1 cellular context compared by ENCODE assay signal in the genomic region with DNA sequence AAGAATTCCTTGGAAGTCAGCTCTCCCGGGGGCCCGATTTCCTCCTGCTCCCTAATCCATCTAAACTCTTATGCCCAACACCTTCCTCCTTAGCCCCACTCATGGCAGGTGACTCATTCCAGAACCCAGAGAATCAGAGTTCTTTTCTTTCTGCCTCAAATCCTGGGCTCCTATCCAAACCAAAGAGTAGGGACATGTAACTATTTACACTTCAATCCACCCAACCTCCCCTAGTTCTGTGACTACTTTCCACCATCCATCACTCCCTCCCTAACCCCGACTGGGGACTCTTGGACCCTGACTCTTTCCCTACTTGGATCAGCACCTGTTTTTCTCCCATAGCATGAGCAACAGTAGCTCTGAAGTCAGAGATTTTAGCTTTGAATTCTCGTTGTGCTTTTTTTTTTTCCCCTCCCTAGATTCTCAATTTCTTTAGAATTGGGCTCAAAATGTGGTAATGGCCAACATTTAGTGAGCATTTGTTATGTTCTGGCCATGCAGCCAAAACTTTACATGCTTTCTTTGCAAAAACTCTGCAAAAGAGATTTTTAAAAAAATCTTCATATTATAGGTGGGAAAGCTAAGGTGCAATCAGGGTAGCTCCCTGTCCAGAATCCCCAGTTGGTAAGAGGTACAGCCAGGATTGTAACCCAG.
TF ChIP-seq lines count a peak whose summit lies in the region.

No MANE protein-coding gene starts in this region.

TF ChIP-seq in HepG2, 621 proteins besides CTCF, POLR2A, EP300 and RAD21 (continued from another document):
- TF ChIP-seq, protein P1, sequence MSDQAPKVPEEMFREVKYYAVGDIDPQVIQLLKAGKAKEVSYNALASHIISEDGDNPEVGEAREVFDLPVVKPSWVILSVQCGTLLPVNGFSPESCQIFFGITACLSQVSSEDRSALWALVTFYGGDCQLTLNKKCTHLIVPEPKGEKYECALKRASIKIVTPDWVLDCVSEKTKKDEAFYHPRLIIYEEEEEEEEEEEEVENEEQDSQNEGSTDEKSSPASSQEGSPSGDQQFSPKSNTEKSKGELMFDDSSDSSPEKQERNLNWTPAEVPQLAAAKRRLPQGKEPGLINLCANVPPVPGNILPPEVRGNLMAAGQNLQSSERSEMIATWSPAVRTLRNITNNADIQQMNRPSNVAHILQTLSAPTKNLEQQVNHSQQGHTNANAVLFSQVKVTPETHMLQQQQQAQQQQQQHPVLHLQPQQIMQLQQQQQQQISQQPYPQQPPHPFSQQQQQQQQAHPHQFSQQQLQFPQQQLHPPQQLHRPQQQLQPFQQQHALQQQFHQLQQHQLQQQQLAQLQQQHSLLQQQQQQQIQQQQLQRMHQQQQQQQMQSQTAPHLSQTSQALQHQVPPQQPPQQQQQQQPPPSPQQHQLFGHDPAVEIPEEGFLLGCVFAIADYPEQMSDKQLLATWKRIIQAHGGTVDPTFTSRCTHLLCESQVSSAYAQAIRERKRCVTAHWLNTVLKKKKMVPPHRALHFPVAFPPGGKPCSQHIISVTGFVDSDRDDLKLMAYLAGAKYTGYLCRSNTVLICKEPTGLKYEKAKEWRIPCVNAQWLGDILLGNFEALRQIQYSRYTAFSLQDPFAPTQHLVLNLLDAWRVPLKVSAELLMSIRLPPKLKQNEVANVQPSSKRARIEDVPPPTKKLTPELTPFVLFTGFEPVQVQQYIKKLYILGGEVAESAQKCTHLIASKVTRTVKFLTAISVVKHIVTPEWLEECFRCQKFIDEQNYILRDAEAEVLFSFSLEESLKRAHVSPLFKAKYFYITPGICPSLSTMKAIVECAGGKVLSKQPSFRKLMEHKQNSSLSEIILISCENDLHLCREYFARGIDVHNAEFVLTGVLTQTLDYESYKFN (CRISPR knock-in tag; conservative IDR thresholded peaks at IDR 0.05) = 0 out of 2 replicates have a peak, but pooled peaks have one; percentile 16
- TF ChIP-seq, protein P2, sequence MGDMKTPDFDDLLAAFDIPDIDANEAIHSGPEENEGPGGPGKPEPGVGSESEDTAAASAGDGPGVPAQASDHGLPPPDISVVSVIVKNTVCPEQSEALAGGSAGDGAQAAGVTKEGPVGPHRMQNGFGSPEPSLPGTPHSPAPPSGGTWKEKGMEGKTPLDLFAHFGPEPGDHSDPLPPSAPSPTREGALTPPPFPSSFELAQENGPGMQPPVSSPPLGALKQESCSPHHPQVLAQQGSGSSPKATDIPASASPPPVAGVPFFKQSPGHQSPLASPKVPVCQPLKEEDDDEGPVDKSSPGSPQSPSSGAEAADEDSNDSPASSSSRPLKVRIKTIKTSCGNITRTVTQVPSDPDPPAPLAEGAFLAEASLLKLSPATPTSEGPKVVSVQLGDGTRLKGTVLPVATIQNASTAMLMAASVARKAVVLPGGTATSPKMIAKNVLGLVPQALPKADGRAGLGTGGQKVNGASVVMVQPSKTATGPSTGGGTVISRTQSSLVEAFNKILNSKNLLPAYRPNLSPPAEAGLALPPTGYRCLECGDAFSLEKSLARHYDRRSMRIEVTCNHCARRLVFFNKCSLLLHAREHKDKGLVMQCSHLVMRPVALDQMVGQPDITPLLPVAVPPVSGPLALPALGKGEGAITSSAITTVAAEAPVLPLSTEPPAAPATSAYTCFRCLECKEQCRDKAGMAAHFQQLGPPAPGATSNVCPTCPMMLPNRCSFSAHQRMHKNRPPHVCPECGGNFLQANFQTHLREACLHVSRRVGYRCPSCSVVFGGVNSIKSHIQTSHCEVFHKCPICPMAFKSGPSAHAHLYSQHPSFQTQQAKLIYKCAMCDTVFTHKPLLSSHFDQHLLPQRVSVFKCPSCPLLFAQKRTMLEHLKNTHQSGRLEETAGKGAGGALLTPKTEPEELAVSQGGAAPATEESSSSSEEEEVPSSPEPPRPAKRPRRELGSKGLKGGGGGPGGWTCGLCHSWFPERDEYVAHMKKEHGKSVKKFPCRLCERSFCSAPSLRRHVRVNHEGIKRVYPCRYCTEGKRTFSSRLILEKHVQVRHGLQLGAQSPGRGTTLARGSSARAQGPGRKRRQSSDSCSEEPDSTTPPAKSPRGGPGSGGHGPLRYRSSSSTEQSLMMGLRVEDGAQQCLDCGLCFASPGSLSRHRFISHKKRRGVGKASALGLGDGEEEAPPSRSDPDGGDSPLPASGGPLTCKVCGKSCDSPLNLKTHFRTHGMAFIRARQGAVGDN (CRISPR knock-in tag; IDR thresholded peaks at IDR 0.05) = no peak
- TF ChIP-seq RXRA (CRISPR knock-in tag; IDR thresholded peaks at IDR 0.05) = no peak
- no peak for TF ChIP-seq ZKSCAN5 (CRISPR knock-in tag; IDR thresholded peaks at IDR 0.05)
- TF ChIP-seq IKZF1 (IDR thresholded peaks at IDR 0.05) = no peak
- TF ChIP-seq NFKB2 (CRISPR knock-in tag; IDR thresholded peaks at IDR 0.05; ENCODE audit: borderline replicate concordance) = no peak
- TF ChIP-seq RXRB (CRISPR knock-in tag; IDR thresholded peaks at IDR 0.05; ENCODE audit: borderline replicate concordance) = peak; percentile 52; the same call in 1 of the 2 replicates
- no peak for TF ChIP-seq ZSCAN29 (CRISPR knock-in tag; conservative IDR thresholded peaks at IDR 0.05)
- TF ChIP-seq ZFX (CRISPR knock-in tag; IDR thresholded peaks at IDR 0.05; ENCODE audit: low read depth) = no peak
